In genomic region chr16:16122264-16122663, GRCh38 we compare ENCODE assay signal across 30 cellular contexts.
"Had no signal": no experiment of that assay in that cellular context is flagged by ENCODE, and none has a peak within 500 bp of the region (broad histone marks: within the 10 kb centered on the region; RNA-seq: fewer than 3 reads in every experiment).

No MANE protein-coding gene starts in this region.

- H3K4me1 ChIP-seq: ascending aorta, breast epithelium, foreskin keratinocyte, gastrocnemius medialis had no signal

- H3K4me2 ChIP-seq: hepatocyte had no signal

- H3K27ac ChIP-seq: ascending aorta, breast epithelium, cardiac muscle cell, colonic mucosa, epithelial cell of prostate, foreskin keratinocyte, gastrocnemius medialis, heart right ventricle, hepatocyte had no signal

- DNase-seq: activated CD4-positive, alpha-beta memory T cell treated with anti-CD3 and anti-CD28 coated beads, Interleukin-2, amount 10 ng/mL, durations not matched to agents 7 days and 5 days; activated CD4-positive, alpha-beta T cell treated with anti-CD3 and anti-CD28 coated beads for 1 hour; activated CD4-positive, alpha-beta T cell treated with anti-CD3 and anti-CD28 coated beads for 4 hours; activated CD4-positive, alpha-beta T cell treated with anti-CD3 and anti-CD28 coated beads, Interleukin-2, amount 10 ng/mL, durations not matched to agents 7 days and 5 days; activated CD4-positive, alpha-beta T cell treated with anti-CD3 and anti-CD28 coated beads, Interleukin-2, amount 50 U/mL, for 4 hours; activated CD8-positive, alpha-beta memory T cell treated with anti-CD3 and anti-CD28 coated beads, Interleukin-2, amount 50 U/mL, for 48 hours; activated gamma-delta T cell; activated naive CD4-positive, alpha-beta T cell; activated naive CD4-positive, alpha-beta T cell treated with anti-CD3 and anti-CD28 coated beads, Interleukin-2, amount 10 ng/mL, durations not matched to agents 7 days and 5 days; activated naive CD8-positive, alpha-beta T cell treated with anti-CD3 and anti-CD28 coated beads, Interleukin-2, amount 10 ng/mL, durations not matched to agents 7 days and 5 days; activated T-cell treated with anti-CD3 and anti-CD28 coated beads for 4 hours; activated T-cell treated with anti-CD3 and anti-CD28 coated beads, Interleukin-2, amount 50 U/mL, for 24 hours; activated T-cell treated with anti-CD3 and anti-CD28 coated beads, Interleukin-2, amount 50 U/mL, for 72 hours; central memory CD4-positive, alpha-beta T cell; cerebellar nuclear complex; colonic mucosa; effector CD8-positive, alpha-beta T cell; foreskin keratinocyte; gastrocnemius medialis; heart right ventricle; T-helper 2 cell had no signal

- H3K27me3 ChIP-seq: ascending aorta, breast epithelium, cardiac muscle cell, colonic mucosa, foreskin keratinocyte, gastrocnemius medialis, heart right ventricle, hepatocyte had no signal

- H3K9me3 ChIP-seq: colonic mucosa, gastrocnemius medialis had no signal

- H3K4me3 ChIP-seq: ascending aorta, breast epithelium, cardiac muscle cell, colonic mucosa, gastrocnemius medialis, heart right ventricle, hepatocyte had no signal

- H2AFZ ChIP-seq: hepatocyte had no signal

- H3K36me3 ChIP-seq: cardiac muscle cell had no signal

- ATAC-seq: activated naive CD4-positive, alpha-beta T cell treated with anti-CD3 and anti-CD28 coated beads, Interleukin-2, amount 50 U/mL, for 72 hours; activated T-cell treated with anti-CD3 and anti-CD28 coated beads, Interleukin-2, amount 50 U/mL, for 72 hours; esophagus mucosa; foreskin keratinocyte; gastrocnemius medialis; heart right ventricle had no signal

- FAIRE-seq: endometrium, endothelial cell of umbilical vein had no signal

- H3K79me2 ChIP-seq: hepatocyte had no signal
